Comparison of ENCODE assay signal across 9 cellular contexts in the genomic region with DNA sequence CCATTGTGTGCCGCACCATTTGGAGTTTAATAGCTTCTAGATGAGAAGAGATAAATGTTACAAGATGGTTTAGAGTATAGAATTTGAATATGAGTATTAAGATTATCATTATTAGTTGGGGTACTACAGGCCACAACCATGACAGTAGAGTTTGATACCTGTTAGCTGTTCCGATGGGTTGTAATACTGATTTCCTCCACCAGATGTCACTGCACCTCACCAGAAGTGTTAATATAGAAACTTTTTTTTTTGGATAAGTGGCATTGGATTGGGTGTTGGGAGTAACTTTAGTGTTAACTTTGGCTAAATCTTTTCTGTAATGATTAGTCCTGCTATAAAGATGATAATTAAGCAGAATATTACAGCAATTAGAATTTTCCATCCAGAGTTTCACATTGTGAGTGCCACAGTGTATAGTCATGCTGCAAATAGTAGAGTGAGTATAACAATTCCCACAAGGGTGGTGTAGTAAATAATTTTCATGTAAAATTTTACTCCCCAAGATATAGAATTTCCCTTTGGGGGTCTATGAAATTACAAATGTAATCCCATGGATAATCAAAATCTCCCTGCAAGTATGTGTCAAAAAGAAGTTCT. TPM values are rescaled to one million over a fixed set of nuclear protein-coding genes. Genes with fewer than 3 reads are reported as not detected.
DNase-seq lines count a peak whose midpoint lies in the region; ATAC-seq, FAIRE-seq and TF ChIP-seq lines count a peak whose summit lies in the region.
"Had no signal": no experiment of that assay in that cellular context is flagged by ENCODE, and none has a peak within 500 bp of the region (broad histone marks: within the 10 kb centered on the region; RNA-seq: fewer than 3 reads in every experiment).

No MANE protein-coding gene starts in this region.

- H3F3A ChIP-seq in MM.1S (ENCODE audit: insufficient read depth, low read length): no peaks in the 10 kb centered on the region

- no peak overlapping the region for H2BK5ac ChIP-seq in H1 (ENCODE audit: low read depth, low read length)

- H3K79me2 ChIP-seq in MM.1S (ENCODE audit: low read length) (no peaks in the 10 kb centered on the region), H1 (ENCODE audit: control insufficient read depth in 1 of 2, insufficient read depth in 2 of 2, low read length in 2 of 2) (no peaks in the 10 kb centered on the region)

- TF ChIP-seq RAD21 in H1 (IDR thresholded peaks at IDR 0.05 in 1 of 2, conservative IDR thresholded peaks at IDR 0.05 in 1 of 2; ENCODE audit: low read depth in 2 of 2, low read length in 2 of 2): peak; percentile 45 to 49

- H4K5ac ChIP-seq in H1 (ENCODE audit: insufficient read length, low read depth, low read length): no peak overlapping the region

- no peak overlapping the region for H2BK120ac ChIP-seq in H1 (replicated peaks; ENCODE audit: low read depth, low read length)

- H3K27me3 ChIP-seq in MM.1S (replicated peaks; ENCODE audit: insufficient read depth, low read length) (0 out of 2 replicates have a peak, but pooled peaks cover 3% of the 10 kb centered on the region), H1 (replicated peaks in 1 of 4; ENCODE audit: control insufficient read depth in 3 of 4, extremely low read depth in 1 of 4, insufficient read depth in 3 of 4, low read length in 3 of 4) (no peaks in the 10 kb centered on the region), prostate gland (replicated peaks; ENCODE audit: insufficient read depth) (no peaks in the 10 kb centered on the region)

- H3K4ac ChIP-seq in H1 (replicated peaks; ENCODE audit: insufficient read length, low read depth, low read length): no peak overlapping the region

- H3K23ac ChIP-seq in H1 (ENCODE audit: insufficient read length): no peak overlapping the region

- no peak overlapping the region for H3K18ac ChIP-seq in H1 (ENCODE audit: extremely low read depth, low read length)

- peak; percentile 3 for DNase-seq in activated T-cell treated with anti-CD3 and anti-CD28 coated beads for 4 hours
- no peak for DNase-seq in activated T-cell treated with anti-CD3 and anti-CD28 coated beads, Interleukin-2, amount 50 U/mL, for 1 hour
- peak; percentile 36 for DNase-seq in MM.1S
- peak in 1 of 2 experiments; percentile 46 for DNase-seq in H1 (ENCODE audit: low read depth in 1 of 2, low spot score in 2 of 2)
- no peak for DNase-seq in prostate gland (ENCODE audit: low spot score)
- no peak for DNase-seq in UCSD-AML1 (lab: John Stamatoyannopoulos, UW; ENCODE audit: unreplicated experiment)
- DNase-seq: activated naive CD8-positive, alpha-beta T cell treated with anti-CD3 and anti-CD28 coated beads, Interleukin-2, amount 10 ng/mL, durations not matched to agents 7 days and 5 days had no signal

- H2BK15ac ChIP-seq in H1 (ENCODE audit: low read length): no peak overlapping the region

- POLR2A ChIA-PET in H1 (lab: Charles Lee; ENCODE audit: partially characterized antibody): no interaction called here

- no peak overlapping the region for H3K4me3 ChIP-seq in MM.1S (ENCODE audit: low read length)
- no peak overlapping the region for H3K4me3 ChIP-seq in H1 (ENCODE audit: extremely low read depth in 1 of 4, insufficient read depth in 2 of 4, low read depth in 3 of 4, low read length in 4 of 4)
- H3K4me3 ChIP-seq in prostate gland: no peak overlapping the region

- H3K56ac ChIP-seq in H1 (replicated peaks; ENCODE audit: insufficient read length, low read depth, low read length): no peak overlapping the region

- FAIRE-seq in H1 (lab: Jason Lieb, UNC): no peak

- 76% methylated on average over 2 of the region's 2 CpGs; no CpG with 5 or more reads in 1 of the 2 experiments for WGBS in H1 (ENCODE audit: extremely low coverage in 1 of 2, insufficient coverage in 1 of 2, insufficient read length in 1 of 2, insufficient replicate concordance in 2 of 2, low coverage in 1 of 2, low lambda C conversion rate in 2 of 2, missing lambda C conversion rate in 1 of 2), 2 experiments
- WGBS in prostate gland: 85% methylated on average over 2 of the region's 2 CpGs

- no peak for TF ChIP-seq POLR2A in H1 (IDR thresholded peaks at IDR 0.05; ENCODE audit: control extremely low read depth in 1 of 2, low read depth in 2 of 2, low read length in 2 of 2)
- no peak for TF ChIP-seq POLR2A in prostate gland (IDR thresholded peaks at IDR 0.05)

- CTCF ChIA-PET in H1 (lab: Charles Lee; ENCODE audit: partially characterized antibody): interaction anchor here (0.6 to 2.2 kb wide), 14 partner anchors 10 to 1699 kb away, joined by 3 to 17 read pairs (median 3); no protein-coding TSS in a partner anchor

- no peak for TF ChIP-seq EP300 in H1 (IDR thresholded peaks at IDR 0.05; ENCODE audit: borderline replicate concordance in 1 of 2, low read depth in 2 of 2, low read length in 2 of 2)

- H4K8ac ChIP-seq in H1 (ENCODE audit: extremely low read depth, insufficient read depth, low read length): no peak overlapping the region

- no peak overlapping the region for H2BK12ac ChIP-seq in H1 (ENCODE audit: low read depth, low read length)

- H4K91ac ChIP-seq in H1 (replicated peaks; ENCODE audit: insufficient read length, low read length): no peak overlapping the region

- no peaks in the 10 kb centered on the region for H3K9me3 ChIP-seq in MM.1S (replicated peaks; ENCODE audit: insufficient read depth, low read length)
- H3K9me3 ChIP-seq in H1 (ENCODE audit: insufficient read depth in 2 of 2, low read depth in 1 of 2, low read length in 1 of 2): peaks cover 41 to 66% of the 10 kb centered on the region in 2 experiments
- no peaks in the 10 kb centered on the region for H3K9me3 ChIP-seq in prostate gland

- no peak overlapping the region for H3K14ac ChIP-seq in H1 (ENCODE audit: insufficient read length)

- no peaks in the 10 kb centered on the region for H3K79me1 ChIP-seq in H1 (ENCODE audit: low read depth, low read length)

- intact Hi-C loops in prostate gland (cut with DNase I): loop anchor here (10.0 kb wide), 1 partner anchor 81 kb away; a partner anchor contains a TSS

- H2BK20ac ChIP-seq in H1 (ENCODE audit: low read length): no peak overlapping the region

- H3K36me3 ChIP-seq in MM.1S (replicated peaks; ENCODE audit: insufficient read depth, low read length) (no peaks in the 10 kb centered on the region), H1 (ENCODE audit: control insufficient read depth in 2 of 4, insufficient read depth in 4 of 4, low read length in 3 of 4) (no peaks in the 10 kb centered on the region), prostate gland (no peaks in the 10 kb centered on the region)

- TF ChIP-seq CTCF in MM.1S (IDR thresholded peaks at IDR 0.05; ENCODE audit: low read length) (peak; percentile 73), H1 (IDR thresholded peaks at IDR 0.05; ENCODE audit: control extremely low read depth in 1 of 3, insufficient read depth in 1 of 3, low read depth in 1 of 3, low read length in 3 of 3) (peak in 2 of 3 experiments; percentile 38 to 42; a peak in 2 of 4 replicates), prostate gland (IDR thresholded peaks at IDR 0.05) (peak in 3 of 4 experiments; percentile 32 to 54 (median 44))

- no peaks in the 10 kb centered on the region for H3K23me2 ChIP-seq in H1 (ENCODE audit: low read depth, low read length)

- no peaks in the 10 kb centered on the region for H4K20me1 ChIP-seq in MM.1S (ENCODE audit: insufficient read depth, low read length)
- H4K20me1 ChIP-seq in H1 (replicated peaks in 1 of 2; ENCODE audit: control insufficient read depth in 1 of 2, insufficient read depth in 2 of 2, low read length in 2 of 2): no peaks in the 10 kb centered on the region

- no peaks in the 10 kb centered on the region for H3K4me1 ChIP-seq in MM.1S (ENCODE audit: low read length)
- no peaks in the 10 kb centered on the region for H3K4me1 ChIP-seq in H1 (replicated peaks in 1 of 4; ENCODE audit: control insufficient read depth in 3 of 4, insufficient read depth in 4 of 4, low read length in 3 of 4)
- no peaks in the 10 kb centered on the region for H3K4me1 ChIP-seq in prostate gland (replicated peaks)

- no peak for ATAC-seq in GM18520 (IDR thresholded peaks at IDR 0.05; ENCODE audit: unreplicated experiment)
- ATAC-seq in HG03460 (IDR thresholded peaks at IDR 0.05; ENCODE audit: unreplicated experiment): no peak

- no peaks in the 10 kb centered on the region for H3K9me2 ChIP-seq in MM.1S (replicated peaks; ENCODE audit: insufficient read depth, low read length)

- no peak overlapping the region for H2AFZ ChIP-seq in MM.1S (ENCODE audit: low read length)
- H2AFZ ChIP-seq in H1 (ENCODE audit: low read length): no peak overlapping the region

- no peak overlapping the region for H2AK5ac ChIP-seq in H1 (ENCODE audit: low read depth, low read length)

- H3K4me2 ChIP-seq in MM.1S (ENCODE audit: low read depth, low read length) (no peak overlapping the region), H1 (ENCODE audit: insufficient read depth in 1 of 2, low read depth in 2 of 2, low read length in 2 of 2) (no peak overlapping the region)

- H3K27ac ChIP-seq in MM.1S (ENCODE audit: low read length): no peak overlapping the region
- H3K27ac ChIP-seq in H1 (ENCODE audit: low read depth, low read length): no peak overlapping the region
- H3K27ac ChIP-seq in prostate gland: no peak overlapping the region

- no peak overlapping the region for H3K9ac ChIP-seq in MM.1S (ENCODE audit: low read length)
- H3K9ac ChIP-seq in H1 (replicated peaks in 1 of 4; ENCODE audit: extremely low read depth in 1 of 4, low read depth in 3 of 4, low read length in 3 of 4): no peak overlapping the region

TF ChIP-seq in H1, 55 proteins besides CTCF, POLR2A, EP300 and RAD21:
- TF ChIP-seq HDAC6 (IDR thresholded peaks at IDR 0.05; ENCODE audit: low read depth, low read length) (no peak), CBX8 (IDR thresholded peaks at IDR 0.05; ENCODE audit: borderline replicate concordance, low read depth, low read length) (no peak), ZNF274 (IDR thresholded peaks at IDR 0.05; ENCODE audit: borderline replicate concordance, extremely low read depth, low read length) (no peak)

RNA-seq across cellular contexts. Expression of a gene that starts 56.3 kb away (rescaled TPM):
- not detected in 2 replicates for total RNA-seq in H1 (2021; fragmentation: NEBNext Ultra II Directional; extraction: Animal tissue kit (Norgen Biotek cat#: 25700))
- not detected in 2 replicates for polyA plus RNA-seq in H1 (2011; rRNA removed)
- polyA plus RNA-seq in H1 (2011; cell fraction: cytosol; rRNA removed): not detected
- polyA plus RNA-seq in H1 (2011; cell fraction: nucleus; rRNA removed): not detected
- not detected in 4 replicates for polyA plus RNA-seq in H1 (2012, experiment 1 of 2)
- polyA plus RNA-seq in H1 (2012, experiment 2 of 2): not detected
- not detected for polyA plus RNA-seq in H1 (2013, experiment 1 of 2)
- not detected for polyA plus RNA-seq in H1 (2013, experiment 2 of 2)
- not detected in 2 replicates for polyA minus RNA-seq in H1 (2011; rRNA and poly(A)+ RNA removed)
- polyA minus RNA-seq in H1 (2011; cell fraction: cytosol; rRNA and poly(A)+ RNA removed): not detected
- polyA minus RNA-seq in H1 (2011; cell fraction: nucleus; rRNA and poly(A)+ RNA removed): not detected
- total RNA-seq in prostate gland: not detected
- total RNA-seq: activated naive CD8-positive, alpha-beta T cell treated with anti-CD3 and anti-CD28 coated beads, Interleukin-2, amount 10 ng/mL, durations not matched to agents 7 days and 5 days had no signal

Comparison
In these comparisons a context has a peak if more than half of its experiments do, and no peak if none do; other contexts are left out.
1. DNase-seq: peak in activated T-cell treated with anti-CD3 and anti-CD28 coated beads for 4 hours (single experiment) and MM.1S (single experiment); none in activated T-cell treated with anti-CD3 and anti-CD28 coated beads, Interleukin-2, amount 50 U/mL, for 1 hour (single experiment), prostate gland (single experiment) and UCSD-AML1 (single experiment).
2. Peak in every context shown above with its lines, with median percentiles within 50 percentile points of each other: CTCF ChIP-seq.